7 cellular contexts compared by ENCODE assay signal in the genomic region with DNA sequence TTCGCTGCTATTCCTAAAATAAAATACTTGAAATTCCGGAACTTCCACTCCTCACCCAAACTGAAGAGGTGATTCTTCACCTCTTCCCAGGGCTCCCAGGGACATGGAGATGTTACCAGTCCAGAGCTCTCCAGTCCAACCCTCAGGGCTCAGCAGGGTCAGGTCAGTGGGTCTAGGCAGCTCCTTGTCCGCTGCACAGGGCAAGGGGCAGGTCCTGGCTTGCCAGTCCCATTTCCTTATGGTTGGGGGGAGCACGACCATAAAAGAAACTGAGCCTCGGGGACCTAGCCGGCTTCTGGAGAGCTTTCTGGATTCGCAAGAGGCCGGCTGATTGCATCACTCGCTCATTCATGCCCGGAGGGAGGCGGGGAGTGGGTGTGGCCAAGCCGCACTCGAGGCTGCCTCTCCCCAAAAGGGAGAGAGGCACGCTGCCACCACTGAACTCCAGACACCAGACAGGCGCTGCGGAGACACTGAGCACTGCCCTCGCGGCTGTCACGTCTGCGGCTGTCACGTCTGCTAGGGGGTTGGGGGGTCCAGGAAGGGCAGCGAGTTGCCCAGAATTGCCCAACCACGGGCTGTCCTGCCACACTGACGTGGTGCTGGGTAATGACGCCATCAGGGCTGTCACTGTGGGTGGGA. TPM values are rescaled to one million over a fixed set of nuclear protein-coding genes. Genes with fewer than 3 reads are reported as not detected.
DNase-seq lines count a peak whose midpoint lies in the region; ATAC-seq and TF ChIP-seq lines count a peak whose summit lies in the region.

No MANE protein-coding gene starts in this region.

- no peaks in the 10 kb centered on the region for H3K9me2 ChIP-seq in PC-9 (ENCODE audit: insufficient read depth)

- no peak overlapping the region for H2AFZ ChIP-seq in PC-9

- peak overlapping the region; percentile 96 for H3K27ac Mint-ChIP-seq in activated T-cell treated with anti-CD3 and anti-CD28 coated beads, Interleukin-2, amount 50 U/mL, for 24 hours

- no peaks in the 10 kb centered on the region for H3K27me3 Mint-ChIP-seq in activated T-cell treated with anti-CD3 and anti-CD28 coated beads, Interleukin-2, amount 50 U/mL, for 24 hours

- H3K4me1 Mint-ChIP-seq in activated T-cell treated with anti-CD3 and anti-CD28 coated beads, Interleukin-2, amount 50 U/mL, for 24 hours (ENCODE audit: low read depth) = peaks cover 65% of the 10 kb centered on the region

- peaks cover 87% of the 10 kb centered on the region for H3K79me2 ChIP-seq in PC-9 (ENCODE audit: low read depth)

- POLR2A ChIA-PET in PC-9 (lab: Charles Lee; ENCODE audit: unreplicated experiment) = interaction anchor here (0.5 kb wide), 1 partner anchor 908 kb away, joined by 5 read pairs; no protein-coding TSS in a partner anchor

- H3K4me3 ChIP-seq in PC-9 (peak overlapping the region; percentile 58), epithelial cell of proximal tubule (ENCODE audit: low read depth, low read length) (peak overlapping the region; percentile 47), muscle layer of colon (ENCODE audit: low read depth in 1 of 2, low read length in 2 of 2) (peak overlapping the region in 1 of 2 donors; percentile 24)

- H3K4me2 ChIP-seq in PC-9 = peak overlapping the region; percentile 97

- H3K27me3 ChIP-seq in PC-9 (ENCODE audit: insufficient read depth, low read depth) (no peaks in the 10 kb centered on the region), muscle layer of colon (ENCODE audit: control insufficient read depth in 1 of 2, insufficient read depth in 2 of 2, low read length in 2 of 2) (no peaks in the 10 kb centered on the region)

- H3K4me3 Mint-ChIP-seq in activated T-cell treated with anti-CD3 and anti-CD28 coated beads, Interleukin-2, amount 50 U/mL, for 24 hours = peak overlapping the region; percentile 58

- H3K36me3 ChIP-seq in PC-9 (ENCODE audit: low read depth) = peaks cover 42% of the 10 kb centered on the region
- peaks cover 16% of the 10 kb centered on the region for H3K36me3 ChIP-seq in muscle layer of colon (ENCODE audit: insufficient read depth, low read length)

- H3K9me3 Mint-ChIP-seq in activated T-cell treated with anti-CD3 and anti-CD28 coated beads, Interleukin-2, amount 50 U/mL, for 24 hours = no peaks in the 10 kb centered on the region

- CTCF ChIA-PET in PC-9 (lab: Charles Lee) = interaction anchor here (0.6 to 1.2 kb wide), 2 partner anchors 18 to 1387 kb away, joined by 7 read pairs; no protein-coding TSS in a partner anchor

- peaks cover 43% of the 10 kb centered on the region; the same call in 1 of the 2 replicates for H3F3A ChIP-seq in PC-9 (ENCODE audit: insufficient read depth, low read depth)

- H3K4me1 ChIP-seq in PC-9 (replicated peaks; ENCODE audit: insufficient read depth) (peaks cover 50% of the 10 kb centered on the region), muscle layer of colon (ENCODE audit: insufficient read depth, low read length) (peaks cover 66% of the 10 kb centered on the region)

- peak; percentile 89 to 95 for DNase-seq in PC-9
- peak; percentile 87 for DNase-seq in activated T-cell treated with anti-CD3 and anti-CD28 coated beads, Interleukin-2, amount 50 U/mL, for 24 hours
- no peak for DNase-seq in epithelial cell of proximal tubule (ENCODE audit: low read depth)
- DNase-seq in stimulated activated CD8-positive, alpha-beta memory T cell treated with anti-CD3 and anti-CD28 coated beads, Interleukin-7, amount 100 ng/mL, for 24 hours (ENCODE audit: low read depth) = peak; percentile 58

- TF ChIP-seq CTCF in PC-9 (conservative IDR thresholded peaks at IDR 0.05) (no peak), epithelial cell of proximal tubule (conservative IDR thresholded peaks at IDR 0.05; ENCODE audit: low read depth, low read length) (no peak)

- no TSS peak for BruUV-seq in PC-9 (replicated peaks; lab: Mats Ljungman, UMichigan)

- H4K20me1 ChIP-seq in PC-9 (ENCODE audit: insufficient read depth) = peaks cover 71% of the 10 kb centered on the region

- H3K9ac ChIP-seq in muscle layer of colon (ENCODE audit: low read length) = peak overlapping the region; percentile 62

- peaks cover 98% of the 10 kb centered on the region for H3K36me3 Mint-ChIP-seq in activated T-cell treated with anti-CD3 and anti-CD28 coated beads, Interleukin-2, amount 50 U/mL, for 24 hours (ENCODE audit: low read depth)

- intact Hi-C loops in PC-9 (cut with micrococcal nuclease; ENCODE audit: unreplicated experiment) = loop anchor here (1.0 to 10.0 kb wide), 5 partner anchors 13 to 601 kb away; a partner anchor contains a TSS

- H3K9me3 ChIP-seq in PC-9 (ENCODE audit: insufficient read depth, low read depth) (no peaks in the 10 kb centered on the region), muscle layer of colon (ENCODE audit: low read length) (no peaks in the 10 kb centered on the region)

- peak overlapping the region; percentile 99 for H3K27ac ChIP-seq in PC-9
- peak overlapping the region; percentile 69 for H3K27ac ChIP-seq in muscle layer of colon (ENCODE audit: low read depth, low read length)

- ATAC-seq in GM18498 (IDR thresholded peaks at IDR 0.05; ENCODE audit: unreplicated experiment) (peak; percentile 68), HG03521 (IDR thresholded peaks at IDR 0.05; ENCODE audit: unreplicated experiment) (peak; percentile 52)

RNA-seq across cellular contexts. Expression of a gene that starts 15.8 kb away (rescaled TPM):
- total RNA-seq in PC-9 (2021) = 357 and 496 TPM in 2 replicates
- 55.1 and 182 TPM in 2 replicates for total RNA-seq in epithelial cell of proximal tubule
